ENCODE assay signal across 1 cellular context in the genomic region with DNA sequence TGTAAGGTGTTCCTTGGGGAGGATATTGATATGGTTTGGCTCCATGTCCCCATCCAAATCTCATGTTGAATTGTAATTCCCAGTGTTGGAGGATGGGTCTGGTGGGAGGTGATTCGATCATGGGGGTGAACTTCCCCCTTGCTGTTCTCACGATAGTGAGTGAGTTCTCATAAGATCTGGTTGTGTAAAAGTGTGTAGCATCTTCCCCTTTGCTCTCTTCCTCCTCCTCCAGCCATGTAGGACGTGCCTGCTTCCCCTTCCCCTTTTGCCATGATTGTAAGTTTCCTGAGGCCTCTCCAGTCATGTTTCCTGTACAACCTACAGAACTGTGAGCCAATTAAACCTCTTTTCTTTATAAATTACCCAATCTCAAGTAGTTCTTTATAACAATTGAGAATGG.
TF ChIP-seq lines count a peak whose summit lies in the region.

No MANE protein-coding gene starts in this region.

TF ChIP-seq in GM12878, 131 proteins besides CTCF, POLR2A, EP300 and RAD21 (continued from another document):
- TF ChIP-seq, protein P1, sequence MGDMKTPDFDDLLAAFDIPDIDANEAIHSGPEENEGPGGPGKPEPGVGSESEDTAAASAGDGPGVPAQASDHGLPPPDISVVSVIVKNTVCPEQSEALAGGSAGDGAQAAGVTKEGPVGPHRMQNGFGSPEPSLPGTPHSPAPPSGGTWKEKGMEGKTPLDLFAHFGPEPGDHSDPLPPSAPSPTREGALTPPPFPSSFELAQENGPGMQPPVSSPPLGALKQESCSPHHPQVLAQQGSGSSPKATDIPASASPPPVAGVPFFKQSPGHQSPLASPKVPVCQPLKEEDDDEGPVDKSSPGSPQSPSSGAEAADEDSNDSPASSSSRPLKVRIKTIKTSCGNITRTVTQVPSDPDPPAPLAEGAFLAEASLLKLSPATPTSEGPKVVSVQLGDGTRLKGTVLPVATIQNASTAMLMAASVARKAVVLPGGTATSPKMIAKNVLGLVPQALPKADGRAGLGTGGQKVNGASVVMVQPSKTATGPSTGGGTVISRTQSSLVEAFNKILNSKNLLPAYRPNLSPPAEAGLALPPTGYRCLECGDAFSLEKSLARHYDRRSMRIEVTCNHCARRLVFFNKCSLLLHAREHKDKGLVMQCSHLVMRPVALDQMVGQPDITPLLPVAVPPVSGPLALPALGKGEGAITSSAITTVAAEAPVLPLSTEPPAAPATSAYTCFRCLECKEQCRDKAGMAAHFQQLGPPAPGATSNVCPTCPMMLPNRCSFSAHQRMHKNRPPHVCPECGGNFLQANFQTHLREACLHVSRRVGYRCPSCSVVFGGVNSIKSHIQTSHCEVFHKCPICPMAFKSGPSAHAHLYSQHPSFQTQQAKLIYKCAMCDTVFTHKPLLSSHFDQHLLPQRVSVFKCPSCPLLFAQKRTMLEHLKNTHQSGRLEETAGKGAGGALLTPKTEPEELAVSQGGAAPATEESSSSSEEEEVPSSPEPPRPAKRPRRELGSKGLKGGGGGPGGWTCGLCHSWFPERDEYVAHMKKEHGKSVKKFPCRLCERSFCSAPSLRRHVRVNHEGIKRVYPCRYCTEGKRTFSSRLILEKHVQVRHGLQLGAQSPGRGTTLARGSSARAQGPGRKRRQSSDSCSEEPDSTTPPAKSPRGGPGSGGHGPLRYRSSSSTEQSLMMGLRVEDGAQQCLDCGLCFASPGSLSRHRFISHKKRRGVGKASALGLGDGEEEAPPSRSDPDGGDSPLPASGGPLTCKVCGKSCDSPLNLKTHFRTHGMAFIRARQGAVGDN (IDR thresholded peaks at IDR 0.05), result no peak
- no peak for TF ChIP-seq GABPA (IDR thresholded peaks at IDR 0.05; ENCODE audit: low read depth)
